8 cellular contexts compared by ENCODE assay signal in the genomic region with DNA sequence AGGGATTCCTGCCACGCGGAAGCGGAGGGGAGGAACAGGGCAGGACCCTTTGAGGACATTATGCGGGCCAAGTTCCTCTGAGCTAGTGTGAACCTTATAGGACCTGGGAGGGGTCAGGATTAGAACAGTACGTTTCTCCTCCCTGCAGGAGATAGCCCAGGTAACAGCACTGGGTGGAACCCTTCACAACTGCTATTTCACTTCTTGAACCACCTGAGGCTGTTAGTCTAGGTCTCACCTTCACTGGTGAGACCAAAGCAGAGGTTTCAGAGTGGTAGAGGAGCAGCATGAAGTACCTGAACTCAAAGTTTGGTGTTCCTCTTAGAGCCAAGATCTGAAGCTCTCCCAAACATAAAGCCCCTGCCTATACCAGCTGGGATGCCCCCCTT. TPM values are rescaled to one million over a fixed set of nuclear protein-coding genes. Genes with fewer than 3 reads are reported as not detected.
DNase-seq lines count a peak whose midpoint lies in the region; ATAC-seq and TF ChIP-seq lines count a peak whose summit lies in the region.

No MANE protein-coding gene starts in this region.

- intact Hi-C loops in naive thymus-derived CD4-positive, alpha-beta T cell (cut with micrococcal nuclease), result loop anchor here (2.0 to 5.0 kb wide), 4 partner anchors 154 to 1089 kb away; a partner anchor contains a TSS

- CTCF ChIA-PET in naive thymus-derived CD4-positive, alpha-beta T cell (lab: Charles Lee), result interaction anchor here (1.3 to 2.2 kb wide), 5 partner anchors 28 to 171 kb away, joined by 5 to 12 read pairs (median 7); a partner anchor contains a TSS

- no peak for DNase-seq in AG09309 (ENCODE audit: low read depth)
- no peak for DNase-seq in coronary artery (ENCODE audit: low spot score)
- DNase-seq in naive thymus-derived CD4-positive, alpha-beta T cell, result no peak
- DNase-seq in stimulated activated CD4-positive, alpha-beta T cell treated with anti-CD3 and anti-CD28 coated beads, Interleukin-2, amount 100 ng/mL, for 48 hours, result no peak
- no peak for DNase-seq in SIG-M5 treated with dmso at 0.1 percent for 504 hours (lab: John Stamatoyannopoulos, UW; ENCODE audit: unreplicated experiment)

- peaks cover 10 to 28% (median 15%) of the 10 kb centered on the region in 3 experiments for H3K36me3 ChIP-seq in naive thymus-derived CD4-positive, alpha-beta T cell (ENCODE audit: control insufficient read depth in 2 of 3, insufficient read depth in 3 of 3, low read length in 3 of 3)

- H3K4me1 Mint-ChIP-seq in naive thymus-derived CD4-positive, alpha-beta T cell, result peaks cover 28 to 55% (median 42%) of the 10 kb centered on the region in 7 donors

- H3K9me3 Mint-ChIP-seq in naive thymus-derived CD4-positive, alpha-beta T cell, result no peaks in the 10 kb centered on the region

- peak overlapping the region; percentile 93 to 99 (median 98) for H3K27ac Mint-ChIP-seq in naive thymus-derived CD4-positive, alpha-beta T cell

- peaks cover 12 to 20% of the 10 kb centered on the region in 2 donors for H3K4me1 ChIP-seq in naive thymus-derived CD4-positive, alpha-beta T cell (ENCODE audit: control insufficient read depth in 2 of 2, insufficient read depth in 2 of 2, low read length in 2 of 2)

- ATAC-seq in HG03159 (IDR thresholded peaks at IDR 0.05; ENCODE audit: unreplicated experiment) (peak; percentile 3), HG03520 (IDR thresholded peaks at IDR 0.05; ENCODE audit: unreplicated experiment) (no peak), HG02798 (IDR thresholded peaks at IDR 0.05; ENCODE audit: poor library complexity, unreplicated experiment) (no peak)
- ATAC-seq in naive thymus-derived CD4-positive, alpha-beta T cell, result peak; percentile 1

- no peaks in the 10 kb centered on the region for H3K27me3 ChIP-seq in naive thymus-derived CD4-positive, alpha-beta T cell (ENCODE audit: control insufficient read depth in 2 of 2, insufficient read depth in 2 of 2, low read length in 2 of 2)

- H3K27me3 Mint-ChIP-seq in naive thymus-derived CD4-positive, alpha-beta T cell, result no peaks in the 10 kb centered on the region

- H3K36me3 Mint-ChIP-seq in naive thymus-derived CD4-positive, alpha-beta T cell, result peaks cover 13 to 34% (median 20%) of the 10 kb centered on the region in 5 donors

- H3K4me3 Mint-ChIP-seq in naive thymus-derived CD4-positive, alpha-beta T cell, result peak overlapping the region; percentile 85 to 99 (median 92)

- H3K27ac ChIP-seq in coronary artery, result peak overlapping the region; percentile 99
- H3K27ac ChIP-seq in naive thymus-derived CD4-positive, alpha-beta T cell (ENCODE audit: low read depth, low read length), result peak overlapping the region; percentile 89

- TF ChIP-seq CTCF in AG09309 (IDR thresholded peaks at IDR 0.05; ENCODE audit: control insufficient read depth, insufficient read depth, low read depth, low read length, missing control alignments) (no peak), coronary artery (IDR thresholded peaks at IDR 0.05) (no peak)

- no peaks in the 10 kb centered on the region for H3K9me3 ChIP-seq in naive thymus-derived CD4-positive, alpha-beta T cell (ENCODE audit: control insufficient read depth in 2 of 3, low read length in 3 of 3)

- POLR2A ChIA-PET in naive thymus-derived CD4-positive, alpha-beta T cell (lab: Charles Lee), result interaction anchor here (0.8 to 11.7 kb wide), 21 partner anchors 8 to 170 kb away, joined by 3 to 248 read pairs (median 4); a partner anchor contains a TSS

- peak overlapping the region; percentile 44 for H3K4me3 ChIP-seq in AG09309 (ENCODE audit: control insufficient read depth, low read depth, low read length)
- peak overlapping the region; percentile 88 for H3K4me3 ChIP-seq in coronary artery
- peak overlapping the region; percentile 83 for H3K4me3 ChIP-seq in naive thymus-derived CD4-positive, alpha-beta T cell (ENCODE audit: low read length)

RNA-seq across cellular contexts. Expression of a gene that starts 0.8 kb away (rescaled TPM):
- total RNA-seq in naive thymus-derived CD4-positive, alpha-beta T cell, result 10 to 100 TPM; 12.5 to 19.5 (median 16.2) TPM
- 10 to 100 TPM; 61.7 to 80.8 TPM for polyA plus RNA-seq in naive thymus-derived CD4-positive, alpha-beta T cell

RNA-seq across cellular contexts. Expression of a gene that starts 9.0 kb away (rescaled TPM):
- total RNA-seq in naive thymus-derived CD4-positive, alpha-beta T cell, result 10 to 100 TPM; 23.8 to 45.5 (median 34.0) TPM
- 10 to 100 TPM; 31.1 to 34.4 TPM for polyA plus RNA-seq in naive thymus-derived CD4-positive, alpha-beta T cell

RNA-seq across cellular contexts. Expression of a gene that starts 16.1 kb away (rescaled TPM):
- total RNA-seq in naive thymus-derived CD4-positive, alpha-beta T cell, result 10 to 100 TPM; 37.9 to 77.8 (median 72.4) TPM
- polyA plus RNA-seq in naive thymus-derived CD4-positive, alpha-beta T cell, result 1 to 10 TPM; 6.3 to 6.8 TPM

RNA-seq across cellular contexts. Expression of a gene that starts 16.3 kb away (rescaled TPM):
- total RNA-seq in naive thymus-derived CD4-positive, alpha-beta T cell, result 10 to 100 TPM; 40.4 to 90.1 (median 52.4) TPM
- 100 to 1,000 TPM; 112 to 142 TPM for polyA plus RNA-seq in naive thymus-derived CD4-positive, alpha-beta T cell

Comparison
In these comparisons a context has a peak if more than half of its experiments do, and no peak if none do; other contexts are left out.
1. ATAC-seq: peak in HG03159 (single experiment) and naive thymus-derived CD4-positive, alpha-beta T cell (single experiment); none in HG03520 (single experiment) and HG02798 (single experiment).
2. Peak in every context shown above with its lines, with median percentiles within 50 percentile points of each other: H3K4me3 ChIP-seq.